Comparison of ENCODE assay signal across 8 cellular contexts in genomic region chr4:26083987-26084386, GRCh38.
DNase-seq lines count a peak whose midpoint lies in the region; ATAC-seq and TF ChIP-seq lines count a peak whose summit lies in the region.

No MANE protein-coding gene starts in this region.

- no TSS peak for BruUV-seq in IMR-90 (replicated peaks; lab: Mats Ljungman, UMichigan)

- peak; percentile 65 for ATAC-seq in GM18498 (IDR thresholded peaks at IDR 0.05; ENCODE audit: unreplicated experiment)
- peak; percentile 51 for ATAC-seq in GM21576 (IDR thresholded peaks at IDR 0.05; ENCODE audit: unreplicated experiment)
- peak; percentile 58 for ATAC-seq in IMR-90 (ENCODE audit: low read depth)

- CTCF ChIA-PET in IMR-90 (lab: Yijun Ruan, JAX) = interaction anchor here (0.6 to 1.0 kb wide), 3 partner anchors 21 to 244 kb away, joined by 3 to 6 read pairs (median 4); no protein-coding TSS in a partner anchor

- H2AK9ac ChIP-seq in IMR-90 (replicated peaks; ENCODE audit: low read depth, low read length, poor library complexity) = no peak overlapping the region

- no peak overlapping the region; the same call in 1 of the 2 replicates for H3K4ac ChIP-seq in IMR-90 (ENCODE audit: low read depth, low read length)

- H3K27me3 ChIP-seq in IMR-90 (ENCODE audit: control insufficient read depth, insufficient read depth, low read length) = no peaks in the 10 kb centered on the region

- H3K27ac ChIP-seq in IMR-90 (ENCODE audit: insufficient read depth, low read length) (no peak overlapping the region; the same call in 1 of the 2 replicates), epithelial cell of prostate (no peak overlapping the region)

- dilution Hi-C loops in IMR-90 (cut with HindIII; ENCODE audit: low sequenced_read_pairs, unreplicated experiment) = no loop called here

- in situ Hi-C loops in IMR-90 (cut with MboI; ENCODE audit: low sequenced_read_pairs) = loop anchor here (5.0 kb wide), 1 partner anchor 238 kb away; the partner anchor contains the start of gene RBPJ

- intact Hi-C loops in IMR-90 (cut with micrococcal nuclease) = loop anchor here (2.0 kb wide), 2 partner anchors 89 to 327 kb away; no protein-coding TSS in a partner anchor

- no peak for TF ChIP-seq POLR2A in IMR-90 (IDR thresholded peaks at IDR 0.05; ENCODE audit: low read depth, low read length)

- H2BK20ac ChIP-seq in IMR-90 (ENCODE audit: low read depth, low read length) = no peak overlapping the region; the same call in 1 of the 2 replicates

- H3K4me2 ChIP-seq in IMR-90 (ENCODE audit: low read depth, low read length) = peak overlapping the region; percentile 47

- H3K23ac ChIP-seq in IMR-90 (ENCODE audit: low read depth, low read length) = no peak overlapping the region

- H3K9ac ChIP-seq in IMR-90 (ENCODE audit: low read depth, low read length) = no peak overlapping the region

- no peak overlapping the region for H4K8ac ChIP-seq in IMR-90 (ENCODE audit: low read depth in 2 of 2, low read length in 2 of 2)

- H3K14ac ChIP-seq in IMR-90 (replicated peaks; ENCODE audit: low read depth, low read length) = no peak overlapping the region

- no peak overlapping the region for H3K56ac ChIP-seq in IMR-90 (ENCODE audit: extremely low read depth, insufficient read depth, low read length)

- no peaks in the 10 kb centered on the region for H3K36me3 ChIP-seq in IMR-90 (ENCODE audit: control insufficient read depth, insufficient read depth, low read length)

- H4K5ac ChIP-seq in IMR-90 (ENCODE audit: low read depth, low read length) = no peak overlapping the region

- DNase-seq in IMR-90 (peak; percentile 95), epithelial cell of prostate (ENCODE audit: low read depth, low spot score) (peak; percentile 67), C1 segment of cervical spinal cord (lab: John Stamatoyannopoulos, UW) (no peak), NCI-H1930 (lab: John Stamatoyannopoulos, UW) (no peak), germinal center (ENCODE audit: low spot score) (no peak), NCI-H774 (lab: John Stamatoyannopoulos, UW) (no peak)

- H4K20me1 ChIP-seq in IMR-90 (ENCODE audit: insufficient read depth, low read length) = no peaks in the 10 kb centered on the region

- TF ChIP-seq CTCF in IMR-90 (conservative IDR thresholded peaks at IDR 0.05; ENCODE audit: low read depth, low read length) = no peak

- POLR2A ChIA-PET in IMR-90 (lab: Charles Lee; ENCODE audit: unreplicated experiment) = interaction anchor here (1.5 kb wide), 1 partner anchor 241 kb away, joined by 3 read pairs; no protein-coding TSS in a partner anchor

- no peak overlapping the region for H2BK120ac ChIP-seq in IMR-90 (ENCODE audit: low read depth, low read length)

- H3K9me3 ChIP-seq in IMR-90 (ENCODE audit: control insufficient read depth, insufficient read depth, low read length) = no peaks in the 10 kb centered on the region

- no peaks in the 10 kb centered on the region for H3K79me1 ChIP-seq in IMR-90 (ENCODE audit: low read depth in 1 of 2, low read length in 2 of 2)

- H2BK5ac ChIP-seq in IMR-90 (ENCODE audit: low read depth, low read length, poor library complexity, severe bottlenecking) = no peak overlapping the region

- peaks cover 20% of the 10 kb centered on the region for H3K4me1 ChIP-seq in IMR-90 (ENCODE audit: control insufficient read depth, insufficient read depth, low read length)

- no peak overlapping the region for H3K4me3 ChIP-seq in IMR-90 (ENCODE audit: insufficient read depth, low read depth, low read length)

- no peak overlapping the region for H3K18ac ChIP-seq in IMR-90 (ENCODE audit: low read depth, low read length)

- TF ChIP-seq RAD21 in IMR-90 (IDR thresholded peaks at IDR 0.05; ENCODE audit: low read length) = no peak

- H4K91ac ChIP-seq in IMR-90 (ENCODE audit: insufficient read depth, low read depth, low read length) = no peak overlapping the region

- peaks cover 12% of the 10 kb centered on the region for H3K9me1 ChIP-seq in IMR-90 (ENCODE audit: insufficient read depth, low read length)

- no CpG with 5 or more reads among the region's 4 CpGs for WGBS in IMR-90 (ENCODE audit: extremely low coverage in 2 of 2, insufficient read length in 1 of 2), 2 experiments

- no peak overlapping the region for H2BK15ac ChIP-seq in IMR-90 (ENCODE audit: low read depth, low read length)

- H2AFZ ChIP-seq in IMR-90 (replicated peaks; ENCODE audit: low read length, poor library complexity) = no peak overlapping the region

- H2AK5ac ChIP-seq in IMR-90 (ENCODE audit: low read depth, low read length) = no peak overlapping the region

TF ChIP-seq in IMR-90, 13 proteins besides CTCF, POLR2A, EP300 and RAD21:
- TF ChIP-seq MXI1 (IDR thresholded peaks at IDR 0.05; ENCODE audit: borderline replicate concordance, low read depth, low read length) = no peak
- no peak for TF ChIP-seq SMC3 (IDR thresholded peaks at IDR 0.05; ENCODE audit: low read depth, low read length)
- TF ChIP-seq BHLHE40 (IDR thresholded peaks at IDR 0.05; ENCODE audit: low read depth, low read length) = peak; percentile 37; the same call in 1 of the 2 replicates
- no peak for TF ChIP-seq RFX5 (IDR thresholded peaks at IDR 0.05; ENCODE audit: low read depth, low read length)
- peak; percentile 73; the same call in 1 of the 2 replicates for TF ChIP-seq FOS (IDR thresholded peaks at IDR 0.05; ENCODE audit: low read depth, low read length)
- TF ChIP-seq RCOR1 (IDR thresholded peaks at IDR 0.05; ENCODE audit: insufficient replicate concordance, low read length) = peak; percentile 69
- TF ChIP-seq USF2 (IDR thresholded peaks at IDR 0.05; ENCODE audit: low read depth, low read length) = no peak
- TF ChIP-seq NFE2L2 (IDR thresholded peaks at IDR 0.05; ENCODE audit: low read depth, low read length) = no peak
- no peak for TF ChIP-seq ELK1 (IDR thresholded peaks at IDR 0.05; ENCODE audit: borderline replicate concordance, low read depth, low read length)
- TF ChIP-seq CHD1 (IDR thresholded peaks at IDR 0.05; ENCODE audit: low read depth, low read length) = no peak
- no peak; the same call in 1 of the 2 replicates for TF ChIP-seq MAZ (IDR thresholded peaks at IDR 0.05; ENCODE audit: borderline replicate concordance, low read depth, low read length)
- peak; percentile 44 for TF ChIP-seq MAFK (IDR thresholded peaks at IDR 0.05; ENCODE audit: low read depth, low read length)
- peak; percentile 87 for TF ChIP-seq CEBPB (IDR thresholded peaks at IDR 0.05; ENCODE audit: low read depth, low read length)
TF ChIP-seq in IMR-90: peak in this region for 5.

Comparison
In these comparisons a context has a peak if more than half of its experiments do, and no peak if none do; other contexts are left out.
1. DNase-seq: peak in IMR-90 (single experiment) and epithelial cell of prostate (single experiment); none in C1 segment of cervical spinal cord (0 of 14), NCI-H1930 (0 of 2), germinal center (single experiment) and NCI-H774 (single experiment).
2. Peak in every context shown above with its lines, with median percentiles within 50 percentile points of each other: ATAC-seq.